Comparison of ENCODE assay signal across 8 cellular contexts in the genomic region with DNA sequence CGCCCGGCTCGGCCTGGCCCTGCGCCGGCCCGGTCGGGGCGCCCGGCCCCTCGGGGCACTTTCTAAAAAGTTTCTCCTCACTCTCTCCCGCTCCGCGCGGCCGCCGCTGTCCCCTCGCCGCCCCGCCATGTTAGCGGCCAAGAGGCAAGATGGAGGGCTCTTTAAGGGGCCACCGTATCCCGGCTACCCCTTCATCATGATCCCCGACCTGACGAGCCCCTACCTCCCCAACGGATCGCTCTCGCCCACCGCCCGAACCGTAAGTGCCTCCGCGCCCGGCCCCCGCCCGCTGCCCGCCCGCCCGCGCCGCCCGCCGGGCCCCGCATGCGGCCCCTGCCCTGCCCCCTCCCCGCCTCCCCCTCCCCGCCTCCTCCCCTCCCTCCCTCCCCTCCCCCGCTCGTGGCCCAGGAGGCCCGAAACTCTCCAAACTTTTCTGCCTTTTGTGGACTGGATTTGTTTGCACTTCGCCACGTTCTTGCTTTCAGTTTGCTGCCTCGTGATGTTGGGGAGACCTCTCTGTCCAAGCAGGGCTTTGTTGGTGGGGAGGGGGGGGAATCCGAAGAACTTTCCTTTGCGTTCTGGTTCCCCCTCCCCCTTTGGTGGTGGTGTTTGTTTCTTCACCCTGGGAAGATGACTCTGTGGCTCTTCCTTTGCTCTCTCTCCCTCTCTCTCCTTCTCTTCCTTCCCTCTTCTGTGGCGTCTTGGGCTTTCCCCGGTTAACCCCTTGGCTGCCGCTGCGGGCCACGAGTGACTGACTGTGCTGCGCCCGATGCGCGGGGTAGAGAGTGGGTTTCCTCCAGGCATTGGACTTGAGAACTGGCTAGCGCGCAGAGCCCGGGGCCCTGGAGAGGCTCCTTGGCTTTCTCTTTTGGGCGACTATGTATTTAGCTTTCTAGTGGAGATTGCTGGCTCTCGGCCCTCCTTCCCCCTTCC. TPM values are rescaled to one million over a fixed set of nuclear protein-coding genes. Genes with fewer than 3 reads are reported as not detected.
DNase-seq lines count a peak whose midpoint lies in the region; ATAC-seq and TF ChIP-seq lines count a peak whose summit lies in the region.

No MANE protein-coding gene starts in this region.

- ATAC-seq in activated T-cell treated with anti-CD3 and anti-CD28 coated beads, Interleukin-2, amount 50 U/mL, for 72 hours (replicated peaks in 1 of 2): peak; percentile 69 to 72
- ATAC-seq in upper lobe of left lung (ENCODE audit: low FRiP score in 2 of 2): peak; percentile 52 to 57
- ATAC-seq in GM21723 (IDR thresholded peaks at IDR 0.05; ENCODE audit: unreplicated experiment): no peak
- ATAC-seq in GM18517 (IDR thresholded peaks at IDR 0.05; ENCODE audit: unreplicated experiment): no peak

- peak overlapping the region; percentile 91 to 93 (median 92) for H3K27ac ChIP-seq in upper lobe of left lung

- peak overlapping the region; percentile 93 to 98 for H3K4me3 Mint-ChIP-seq in activated T-cell treated with anti-CD3 and anti-CD28 coated beads, Interleukin-2, amount 50 U/mL, for 72 hours
- peak overlapping the region; percentile 93 for H3K4me3 Mint-ChIP-seq in nephron progenitor cell

- H3K36me3 Mint-ChIP-seq in activated T-cell treated with anti-CD3 and anti-CD28 coated beads, Interleukin-2, amount 50 U/mL, for 72 hours (ENCODE audit: insufficient read depth in 2 of 2): peaks cover 2 to 4% of the 10 kb centered on the region in 2 donors
- no peaks in the 10 kb centered on the region for H3K36me3 Mint-ChIP-seq in nephron progenitor cell (ENCODE audit: low read depth)

- H3K27ac Mint-ChIP-seq in activated T-cell treated with anti-CD3 and anti-CD28 coated beads, Interleukin-2, amount 50 U/mL, for 72 hours: peak overlapping the region; percentile 66
- peak overlapping the region; percentile 99 for H3K27ac Mint-ChIP-seq in nephron progenitor cell

- no peak for TF ChIP-seq CTCF in GM12864 (IDR thresholded peaks at IDR 0.05; ENCODE audit: low read depth, low read length, missing control alignments)
- no peak for TF ChIP-seq CTCF in nephron progenitor cell (IDR thresholded peaks at IDR 0.05)
- TF ChIP-seq CTCF in upper lobe of left lung (IDR thresholded peaks at IDR 0.05): no peak

- peak overlapping the region; percentile 91 for H3K9ac ChIP-seq in NT2/D1 (ENCODE audit: insufficient read length, low read depth)

- H3K9me3 Mint-ChIP-seq in activated T-cell treated with anti-CD3 and anti-CD28 coated beads, Interleukin-2, amount 50 U/mL, for 72 hours: no peaks in the 10 kb centered on the region
- no peaks in the 10 kb centered on the region for H3K9me3 Mint-ChIP-seq in nephron progenitor cell

- peaks cover 36% of the 10 kb centered on the region for H3K4me1 Mint-ChIP-seq in activated T-cell treated with anti-CD3 and anti-CD28 coated beads, Interleukin-2, amount 50 U/mL, for 72 hours (ENCODE audit: low read depth)
- peaks cover 53% of the 10 kb centered on the region for H3K4me1 Mint-ChIP-seq in nephron progenitor cell

- peak overlapping the region; percentile 52 for H3K4me3 ChIP-seq in GM12864 (ENCODE audit: low read depth, low read length)
- peak overlapping the region; percentile 75 for H3K4me3 ChIP-seq in NT2/D1 (ENCODE audit: insufficient read length, low read depth)
- H3K4me3 ChIP-seq in upper lobe of left lung: peak overlapping the region; percentile 59 to 81 (median 78)

- TF ChIP-seq POLR2A in upper lobe of left lung (IDR thresholded peaks at IDR 0.05): peak in 1 of 4 donors; percentile 43

- no peaks in the 10 kb centered on the region for H3K9me3 ChIP-seq in NT2/D1 (ENCODE audit: insufficient read depth, low read length)
- no peaks in the 10 kb centered on the region for H3K9me3 ChIP-seq in upper lobe of left lung

- H3K36me3 ChIP-seq in NT2/D1 (ENCODE audit: insufficient read depth, insufficient read length, low read length) (peaks cover 3% of the 10 kb centered on the region), upper lobe of left lung (no peaks in the 10 kb centered on the region)

- no peak for TF ChIP-seq EP300 in upper lobe of left lung (IDR thresholded peaks at IDR 0.05)

- DNase-seq in GM12864 (ENCODE audit: low read depth) (no peak), NT2/D1 (ENCODE audit: low read depth, low spot score) (no peak), fibroblast of peridontal ligament (ENCODE audit: extremely low read depth) (peak; percentile 82), nephron progenitor cell (peak; percentile 67), upper lobe of left lung (peak; percentile 57 to 90)
- peak; percentile 37 to 51 for DNase-seq in activated T-cell treated with anti-CD3 and anti-CD28 coated beads, Interleukin-2, amount 50 U/mL, for 72 hours

- no peaks in the 10 kb centered on the region for H3K4me1 ChIP-seq in NT2/D1 (ENCODE audit: insufficient read depth, insufficient read length)
- peaks cover 36 to 55% (median 37%) of the 10 kb centered on the region in 4 donors for H3K4me1 ChIP-seq in upper lobe of left lung

- H3K27me3 Mint-ChIP-seq in activated T-cell treated with anti-CD3 and anti-CD28 coated beads, Interleukin-2, amount 50 U/mL, for 72 hours (ENCODE audit: low read depth): peaks cover 76% of the 10 kb centered on the region
- H3K27me3 Mint-ChIP-seq in nephron progenitor cell (ENCODE audit: low read depth, poor library complexity): peaks cover 1% of the 10 kb centered on the region

- H3K27me3 ChIP-seq in NT2/D1 (ENCODE audit: insufficient read depth, insufficient read length) (no peaks in the 10 kb centered on the region), upper lobe of left lung (no peaks in the 10 kb centered on the region)

- WGBS in upper lobe of left lung, 2 donors: 0% methylated on average over 18 to 52 of the region's 68 CpGs

RNA-seq across cellular contexts. Expression of gene TCF7L2, which starts 1.6 kb away (rescaled TPM):
- total RNA-seq in activated T-cell treated with anti-CD3 and anti-CD28 coated beads, Interleukin-2, amount 50 U/mL, for 72 hours: 1 to 10 TPM; 3.2 to 6.1 TPM
- 10 to 100 TPM; 15.5 to 80.3 (median 48.1) TPM for total RNA-seq in upper lobe of left lung

Comparison
In these comparisons a context has a peak if more than half of its experiments do, and no peak if none do; other contexts are left out.
1. DNase-seq: peak in activated T-cell treated with anti-CD3 and anti-CD28 coated beads, Interleukin-2, amount 50 U/mL, for 72 hours (2 of 2), fibroblast of peridontal ligament (single experiment), nephron progenitor cell (single experiment) and upper lobe of left lung (2 of 2); none in GM12864 (single experiment) and NT2/D1 (single experiment).
2. ATAC-seq: peak in activated T-cell treated with anti-CD3 and anti-CD28 coated beads, Interleukin-2, amount 50 U/mL, for 72 hours (2 of 2) and upper lobe of left lung (2 of 2); none in GM21723 (single experiment) and GM18517 (single experiment).
3. Peak in every context shown above with its lines, with median percentiles within 50 percentile points of each other: H3K4me3 ChIP-seq.